In genomic region chr5:43295202-43295601, GRCh38 we compare ENCODE assay signal across 27 cellular contexts.
"Had no signal": no experiment of that assay in that cellular context is flagged by ENCODE, and none has a peak within 500 bp of the region (broad histone marks: within the 10 kb centered on the region; RNA-seq: fewer than 3 reads in every experiment).

No MANE protein-coding gene starts in this region.

- H3K4me1 Mint-ChIP-seq: activated B cell treated with CpG ODN at 0.5 μM for 24 hours, T-cell had no signal

- ATAC-seq: activated T-cell treated with anti-CD3 and anti-CD28 coated beads, Interleukin-2, amount 50 U/mL, for 72 hours; Panc1; Right ventricle myocardium inferior; T-cell had no signal

- H3K4me3 ChIP-seq: adrenal gland, colonic mucosa, SK-N-MC had no signal

- H3K27me3 ChIP-seq: adrenal gland, colonic mucosa had no signal

- DNase-seq: activated B cell treated with CpG ODN at 0.5 μM for 24 hours; activated CD4-positive, alpha-beta memory T cell treated with anti-CD3 and anti-CD28 coated beads, Interleukin-2, amount 10 ng/mL, durations not matched to agents 7 days and 5 days; activated CD4-positive, alpha-beta T cell treated with anti-CD3 and anti-CD28 coated beads for 1 hour; activated CD4-positive, alpha-beta T cell treated with anti-CD3 and anti-CD28 coated beads, Interleukin-2, amount 10 ng/mL, durations not matched to agents 7 days and 5 days; activated effector memory CD4-positive, alpha-beta T cell treated with Interleukin-2 at 50 U/mL for 16 hours; activated naive CD4-positive, alpha-beta T cell; activated T-cell treated with anti-CD3 and anti-CD28 coated beads, Interleukin-2, amount 50 U/mL, for 72 hours; adrenal gland; aorta; cerebellar nuclear complex; colonic mucosa; KG1; NCI-H1092; NCI-H1417; NCI-H1930; NCI-H2171; NCI-H345; NCI-H510A; NCI-H526 treated with DMSO at 0.1 percent for 48 hours; NCI-H82; RPMI8226; T-cell; T1000 had no signal

- H3K27me3 Mint-ChIP-seq: activated B cell treated with CpG ODN at 0.5 μM for 24 hours; activated CD4-positive, alpha-beta memory T cell treated with anti-CD3 and anti-CD28 coated beads, Interleukin-2, amount 10 ng/mL, durations not matched to agents 7 days and 5 days; activated CD4-positive, alpha-beta T cell treated with anti-CD3 and anti-CD28 coated beads, Interleukin-2, amount 10 ng/mL, durations not matched to agents 7 days and 5 days; activated naive CD8-positive, alpha-beta T cell; T-cell had no signal

- H3K4me3 Mint-ChIP-seq: activated B cell treated with CpG ODN at 0.5 μM for 24 hours; activated CD4-positive, alpha-beta memory T cell treated with anti-CD3 and anti-CD28 coated beads, Interleukin-2, amount 10 ng/mL, durations not matched to agents 7 days and 5 days; activated CD4-positive, alpha-beta T cell treated with anti-CD3 and anti-CD28 coated beads, Interleukin-2, amount 10 ng/mL, durations not matched to agents 7 days and 5 days; activated naive CD8-positive, alpha-beta T cell; activated T-cell treated with anti-CD3 and anti-CD28 coated beads, Interleukin-2, amount 50 U/mL, for 72 hours; T-cell had no signal

- H3K27ac Mint-ChIP-seq: activated B cell treated with CpG ODN at 0.5 μM for 24 hours; activated CD4-positive, alpha-beta memory T cell treated with anti-CD3 and anti-CD28 coated beads, Interleukin-2, amount 10 ng/mL, durations not matched to agents 7 days and 5 days; activated CD4-positive, alpha-beta T cell treated with anti-CD3 and anti-CD28 coated beads, Interleukin-2, amount 10 ng/mL, durations not matched to agents 7 days and 5 days; activated naive CD8-positive, alpha-beta T cell; T-cell had no signal

- H3K4me1 ChIP-seq: adrenal gland, colonic mucosa had no signal

- H3K27ac ChIP-seq: adrenal gland, colonic mucosa had no signal

- H3K9me3 Mint-ChIP-seq: activated B cell treated with CpG ODN at 0.5 μM for 24 hours; activated CD4-positive, alpha-beta memory T cell treated with anti-CD3 and anti-CD28 coated beads, Interleukin-2, amount 10 ng/mL, durations not matched to agents 7 days and 5 days; activated CD4-positive, alpha-beta T cell treated with anti-CD3 and anti-CD28 coated beads, Interleukin-2, amount 10 ng/mL, durations not matched to agents 7 days and 5 days; activated T-cell treated with anti-CD3 and anti-CD28 coated beads, Interleukin-2, amount 50 U/mL, for 72 hours; T-cell had no signal

- H3K9me3 ChIP-seq: adrenal gland, colonic mucosa had no signal
